8 cellular contexts compared by ENCODE assay signal in genomic region chrX:49199906-49200771, GRCh38. TPM values are rescaled to one million over a fixed set of nuclear protein-coding genes. Genes with fewer than 3 reads are reported as not detected.
DNase-seq lines count a peak whose midpoint lies in the region; ATAC-seq and TF ChIP-seq lines count a peak whose summit lies in the region.

SYP (minus strand) TSS chrX:49200193; CDS start chrX:49200186, 7 bp downstream.

- H4K20me1 ChIP-seq in MM.1S (ENCODE audit: insufficient read depth, low read length) = no peaks in the 10 kb centered on the region
- H4K20me1 ChIP-seq in SK-N-SH (ENCODE audit: insufficient read depth) = no peaks in the 10 kb centered on the region

- DNase-seq in GM04504 (ENCODE audit: low read depth) (peak; percentile 61), HAP-1 (ENCODE audit: low spot score in 2 of 2) (peak; percentile 88 to 96), MM.1S (peak; percentile 84), SK-N-SH (peak; percentile 99), Right ventricle myocardium inferior (ENCODE audit: missing footprints) (peak; percentile 92), thyroid gland (peak; percentile 90 to 92)
- DNase-seq in activated naive CD4-positive, alpha-beta T cell treated with anti-CD3 and anti-CD28 coated beads, Interleukin-2, amount 50 U/mL, for 72 hours (ENCODE audit: low spot score in 2 of 2) = peak; percentile 87 to 90

- intact Hi-C loops in Right ventricle myocardium inferior (cut with DNase I) = loop anchor here (5.0 kb wide), 2 partner anchors 32 to 67 kb away; partner anchors contain the start of genes CACNA1F and PPP1R3F
- intact Hi-C loops in thyroid gland (cut with DNase I) = no loop called here

- H3K9ac ChIP-seq in MM.1S (ENCODE audit: low read length) (peak within 1 kb of the TSS; percentile 25; the same call in 1 of the 2 replicates), SK-N-SH (no peak within 1 kb of the TSS), parathyroid adenoma (peak within 1 kb of the TSS; percentile 37)

- H3K4me1 ChIP-seq in HAP-1 (peaks cover 5% of the 10 kb centered on the region), MM.1S (ENCODE audit: low read length) (no peaks in the 10 kb centered on the region), SK-N-SH (ENCODE audit: control insufficient read depth in 1 of 2, insufficient read depth in 2 of 2, low read depth in 1 of 2, low read length in 1 of 2) (no peaks in the 10 kb centered on the region; a peak in 1 of 4 replicates), parathyroid adenoma (peaks cover 3% of the 10 kb centered on the region), thyroid gland (peaks cover 3 to 5% of the 10 kb centered on the region in 2 donors)

- no peaks in the 10 kb centered on the region for H3K9me2 ChIP-seq in MM.1S (replicated peaks; ENCODE audit: insufficient read depth, low read length)
- no peaks in the 10 kb centered on the region for H3K9me2 ChIP-seq in SK-N-SH

- POLR2A ChIA-PET in SK-N-SH (lab: Yijun Ruan, JAX) = no interaction called here

- H3K36me3 ChIP-seq in HAP-1 (replicated peaks) (no peaks in the 10 kb centered on the region), MM.1S (replicated peaks; ENCODE audit: insufficient read depth, low read length) (no peaks in the 10 kb centered on the region), SK-N-SH (replicated peaks in 1 of 2; ENCODE audit: control insufficient read depth in 1 of 2, insufficient read depth in 2 of 2, low read length in 1 of 2) (no peaks in the 10 kb centered on the region), parathyroid adenoma (ENCODE audit: control insufficient read depth, insufficient read depth, low read length) (no peaks in the 10 kb centered on the region), thyroid gland (no peaks in the 10 kb centered on the region)

- peak; percentile 89 to 96; a peak in 3 of 4 replicates for TF ChIP-seq EP300 in SK-N-SH (IDR thresholded peaks at IDR 0.05; ENCODE audit: borderline replicate concordance in 1 of 2, low read depth in 1 of 2, low read length in 1 of 2)

- in situ Hi-C loops in HAP-1 (cut with MboI; ENCODE audit: low sequenced_read_pairs) = no loop called here

- TF ChIP-seq POLR2A in thyroid gland (IDR thresholded peaks at IDR 0.05) = peak in 1 of 2 donors; percentile 75

- TF ChIP-seq RAD21 in SK-N-SH (IDR thresholded peaks at IDR 0.05; ENCODE audit: low read length) = 0 out of 2 replicates have a peak, but pooled peaks have one; percentile 3

- CTCF ChIA-PET in SK-N-SH (lab: Yijun Ruan, JAX) = no interaction called here

- WGBS in SK-N-SH (ENCODE audit: low lambda C conversion rate) = 2% methylated on average over 23 of the region's 61 CpGs
- WGBS in thyroid gland, 2 donors = 1 to 2% methylated on average over 12 to 16 of the region's 61 CpGs

- H3K27me3 ChIP-seq in HAP-1 (ENCODE audit: low read depth) (peaks cover 4% of the 10 kb centered on the region; the same call in 1 of the 2 replicates), MM.1S (replicated peaks; ENCODE audit: insufficient read depth, low read length) (0 out of 2 replicates have a peak, but pooled peaks cover 10% of the 10 kb centered on the region), SK-N-SH (ENCODE audit: insufficient read depth) (peaks cover 24% of the 10 kb centered on the region), parathyroid adenoma (ENCODE audit: control insufficient read depth, insufficient read depth, low read length) (no peaks in the 10 kb centered on the region), thyroid gland (no peaks in the 10 kb centered on the region)

- H3K27ac ChIP-seq in MM.1S (ENCODE audit: low read length) (no peak within 1 kb of the TSS), SK-N-SH (ENCODE audit: low read depth in 2 of 2, low read length in 1 of 2) (peak within 1 kb of the TSS in 1 of 2 experiments; percentile 71; a peak in 2 of 4 replicates), parathyroid adenoma (peak within 1 kb of the TSS; percentile 77), thyroid gland (peak within 1 kb of the TSS in 1 of 3 donors; percentile 28)

- H3K4me2 ChIP-seq in MM.1S (ENCODE audit: low read depth, low read length) (peak within 1 kb of the TSS; percentile 54), SK-N-SH (peak within 1 kb of the TSS; percentile 71), parathyroid adenoma (ENCODE audit: low read length) (peak within 1 kb of the TSS; percentile 69)

- H3K9me3 Mint-ChIP-seq in activated naive CD4-positive, alpha-beta T cell treated with anti-CD3 and anti-CD28 coated beads, Interleukin-2, amount 50 U/mL, for 72 hours = no peaks in the 10 kb centered on the region

- ATAC-seq in activated naive CD4-positive, alpha-beta T cell treated with anti-CD3 and anti-CD28 coated beads, Interleukin-2, amount 50 U/mL, for 72 hours = peak; percentile 89 to 98
- peak; percentile 97 for ATAC-seq in Right ventricle myocardium inferior

- no peaks in the 10 kb centered on the region for H3K9me3 ChIP-seq in HAP-1
- no peaks in the 10 kb centered on the region for H3K9me3 ChIP-seq in MM.1S (replicated peaks; ENCODE audit: insufficient read depth, low read length)
- H3K9me3 ChIP-seq in SK-N-SH = no peaks in the 10 kb centered on the region
- H3K9me3 ChIP-seq in parathyroid adenoma (ENCODE audit: control insufficient read depth, low read length) = no peaks in the 10 kb centered on the region
- H3K9me3 ChIP-seq in thyroid gland = no peaks in the 10 kb centered on the region

- H3K4me3 ChIP-seq in HAP-1 (peak within 1 kb of the TSS; percentile 27), MM.1S (ENCODE audit: low read length) (peak within 1 kb of the TSS; percentile 47), SK-N-SH (ENCODE audit: low read depth in 2 of 2, low read length in 1 of 2) (peak within 1 kb of the TSS; percentile 42 to 49), parathyroid adenoma (ENCODE audit: low read depth, low read length) (peak within 1 kb of the TSS; percentile 40), thyroid gland (replicated peaks in 1 of 3) (no peak within 1 kb of the TSS)

- H3K27ac Mint-ChIP-seq in activated naive CD4-positive, alpha-beta T cell treated with anti-CD3 and anti-CD28 coated beads, Interleukin-2, amount 50 U/mL, for 72 hours = peak within 1 kb of the TSS in 1 of 2 donors; percentile 78

- H2AFZ ChIP-seq in MM.1S (ENCODE audit: low read length) (peak within 1 kb of the TSS; percentile 74), SK-N-SH (ENCODE audit: low read depth) (peak within 1 kb of the TSS; percentile 91; the same call in 1 of the 2 replicates), parathyroid adenoma (peak within 1 kb of the TSS; percentile 86)

- no peak for TF ChIP-seq CTCF in MM.1S (IDR thresholded peaks at IDR 0.05; ENCODE audit: low read length)
- TF ChIP-seq CTCF in SK-N-SH (IDR thresholded peaks at IDR 0.05) = no peak
- no peak for TF ChIP-seq CTCF in parathyroid adenoma (IDR thresholded peaks at IDR 0.05)
- no peak for TF ChIP-seq CTCF in thyroid gland (IDR thresholded peaks at IDR 0.05)

- H3K79me2 ChIP-seq in MM.1S (ENCODE audit: low read length) = no peaks in the 10 kb centered on the region
- H3K79me2 ChIP-seq in SK-N-SH (ENCODE audit: insufficient read depth) = no peaks in the 10 kb centered on the region
- H3K79me2 ChIP-seq in parathyroid adenoma = no peaks in the 10 kb centered on the region

- peaks cover 0 to 9% of the 10 kb centered on the region in 2 donors for H3K36me3 Mint-ChIP-seq in activated naive CD4-positive, alpha-beta T cell treated with anti-CD3 and anti-CD28 coated beads, Interleukin-2, amount 50 U/mL, for 72 hours

- no peaks in the 10 kb centered on the region for H3F3A ChIP-seq in MM.1S (ENCODE audit: insufficient read depth, low read length)
- H3F3A ChIP-seq in SK-N-SH (replicated peaks; ENCODE audit: insufficient read depth) = no peaks in the 10 kb centered on the region

TF ChIP-seq in SK-N-SH, 30 proteins besides CTCF, POLR2A, EP300 and RAD21 (continues in another document):
- no peak for TF ChIP-seq TEAD4 (IDR thresholded peaks at IDR 0.05; ENCODE audit: borderline replicate concordance, insufficient read depth)
- peak; percentile 33 for TF ChIP-seq CHD2 (IDR thresholded peaks at IDR 0.05; ENCODE audit: low read length, partially characterized antibody)
- no peak; the same call in 1 of the 2 replicates for TF ChIP-seq RCOR1 (IDR thresholded peaks at IDR 0.05; ENCODE audit: low read length)
- TF ChIP-seq, protein P1, sequence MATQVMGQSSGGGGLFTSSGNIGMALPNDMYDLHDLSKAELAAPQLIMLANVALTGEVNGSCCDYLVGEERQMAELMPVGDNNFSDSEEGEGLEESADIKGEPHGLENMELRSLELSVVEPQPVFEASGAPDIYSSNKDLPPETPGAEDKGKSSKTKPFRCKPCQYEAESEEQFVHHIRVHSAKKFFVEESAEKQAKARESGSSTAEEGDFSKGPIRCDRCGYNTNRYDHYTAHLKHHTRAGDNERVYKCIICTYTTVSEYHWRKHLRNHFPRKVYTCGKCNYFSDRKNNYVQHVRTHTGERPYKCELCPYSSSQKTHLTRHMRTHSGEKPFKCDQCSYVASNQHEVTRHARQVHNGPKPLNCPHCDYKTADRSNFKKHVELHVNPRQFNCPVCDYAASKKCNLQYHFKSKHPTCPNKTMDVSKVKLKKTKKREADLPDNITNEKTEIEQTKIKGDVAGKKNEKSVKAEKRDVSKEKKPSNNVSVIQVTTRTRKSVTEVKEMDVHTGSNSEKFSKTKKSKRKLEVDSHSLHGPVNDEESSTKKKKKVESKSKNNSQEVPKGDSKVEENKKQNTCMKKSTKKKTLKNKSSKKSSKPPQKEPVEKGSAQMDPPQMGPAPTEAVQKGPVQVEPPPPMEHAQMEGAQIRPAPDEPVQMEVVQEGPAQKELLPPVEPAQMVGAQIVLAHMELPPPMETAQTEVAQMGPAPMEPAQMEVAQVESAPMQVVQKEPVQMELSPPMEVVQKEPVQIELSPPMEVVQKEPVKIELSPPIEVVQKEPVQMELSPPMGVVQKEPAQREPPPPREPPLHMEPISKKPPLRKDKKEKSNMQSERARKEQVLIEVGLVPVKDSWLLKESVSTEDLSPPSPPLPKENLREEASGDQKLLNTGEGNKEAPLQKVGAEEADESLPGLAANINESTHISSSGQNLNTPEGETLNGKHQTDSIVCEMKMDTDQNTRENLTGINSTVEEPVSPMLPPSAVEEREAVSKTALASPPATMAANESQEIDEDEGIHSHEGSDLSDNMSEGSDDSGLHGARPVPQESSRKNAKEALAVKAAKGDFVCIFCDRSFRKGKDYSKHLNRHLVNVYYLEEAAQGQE (IDR thresholded peaks at IDR 0.05; ENCODE audit: low read depth, low read length) = peak; percentile 99
- TF ChIP-seq GATA2 (CRISPR knock-in tag; IDR thresholded peaks at IDR 0.05) = no peak
- TF ChIP-seq MXI1 (IDR thresholded peaks at IDR 0.05; ENCODE audit: low read depth, low read length) = peak; percentile 75
- TF ChIP-seq YY1 (IDR thresholded peaks at IDR 0.05; ENCODE audit: low read depth) = peak; percentile 81; the same call in 1 of the 2 replicates
- no peak for TF ChIP-seq JUND (IDR thresholded peaks at IDR 0.05)
- no peak for TF ChIP-seq FOSL2 (IDR thresholded peaks at IDR 0.05; ENCODE audit: borderline replicate concordance, low read depth)
- TF ChIP-seq NRF1 (IDR thresholded peaks at IDR 0.05; ENCODE audit: low read depth, low read length) = peak; percentile 85

RNA-seq across cellular contexts. Expression of gene SYP, which starts in this region (rescaled TPM):
- 0.76 and 0.93 TPM in 2 replicates for polyA plus RNA-seq in SK-N-SH (2012; rRNA removed)
- polyA plus RNA-seq in SK-N-SH (2012; cell fraction: cytosol; rRNA removed) = 0.90 and 1.6 TPM in 2 replicates
- 1.3 and 1.5 TPM in 2 replicates for polyA plus RNA-seq in SK-N-SH (2012; cell fraction: nucleus; rRNA removed)
- 10 to 100 TPM; 11.2 to 69.3 TPM for total RNA-seq in activated naive CD4-positive, alpha-beta T cell treated with anti-CD3 and anti-CD28 coated beads, Interleukin-2, amount 50 U/mL, for 72 hours
- 1.8 TPM for total RNA-seq in Right ventricle myocardium inferior
- 1 to 10 TPM; 1.9 to 4.8 (median 2.7) TPM for total RNA-seq in thyroid gland

Comparison
In these comparisons a context has a peak if more than half of its experiments do, and no peak if none do; other contexts are left out.
1. H3K4me3 ChIP-seq: peak in HAP-1 (single experiment), MM.1S (single experiment), SK-N-SH (2 of 2) and parathyroid adenoma (single experiment); none in thyroid gland (0 of 3).
2. Peak in every context shown above with its lines, with median percentiles within 50 percentile points of each other: DNase-seq, H2AFZ ChIP-seq and H3K4me2 ChIP-seq.